18 cellular contexts compared by ENCODE assay signal in genomic region chr21:44498965-44499560, GRCh38. TPM values are rescaled to one million over a fixed set of nuclear protein-coding genes. Genes with fewer than 3 reads are reported as not detected.
DNase-seq lines count a peak whose midpoint lies in the region; ATAC-seq and TF ChIP-seq lines count a peak whose summit lies in the region.
"Had no signal": no experiment of that assay in that cellular context is flagged by ENCODE, and none has a peak within 500 bp of the region (broad histone marks: within the 10 kb centered on the region; RNA-seq: fewer than 3 reads in every experiment).

No MANE protein-coding gene starts in this region.

- intact Hi-C loops in left colon (cut with DNase I, micrococcal nuclease) = no loop called here
- intact Hi-C loops in PC-9 (cut with micrococcal nuclease; ENCODE audit: unreplicated experiment) = no loop called here

- CTCF ChIA-PET in PC-9 (lab: Charles Lee) = no interaction called here

- no peak overlapping the region for H3K4me2 ChIP-seq in PC-9

- no peaks in the 10 kb centered on the region for H3K9me2 ChIP-seq in PC-9 (ENCODE audit: insufficient read depth)

- POLR2A ChIA-PET in PC-9 (lab: Charles Lee; ENCODE audit: unreplicated experiment) = no interaction called here

- no peak for TF ChIP-seq CTCF in PC-9 (conservative IDR thresholded peaks at IDR 0.05)

- BruUV-seq in PC-9 (replicated peaks; lab: Mats Ljungman, UMichigan) = no TSS peak

- no peak overlapping the region for H2AFZ ChIP-seq in PC-9

- H3K4me1 ChIP-seq in PC-9 (replicated peaks; ENCODE audit: insufficient read depth) = no peaks in the 10 kb centered on the region
- H3K4me1 ChIP-seq: HAP-1 had no signal

- H3K36me3 ChIP-seq in PC-9 (ENCODE audit: low read depth) = no peaks in the 10 kb centered on the region
- H3K36me3 ChIP-seq: HAP-1 had no signal

- no peaks in the 10 kb centered on the region for H3F3A ChIP-seq in PC-9 (ENCODE audit: insufficient read depth, low read depth)

- ATAC-seq in left colon = peak; percentile 88

- H3K79me2 ChIP-seq in PC-9 (ENCODE audit: low read depth) = no peaks in the 10 kb centered on the region

- peaks cover 93% of the 10 kb centered on the region for H3K27me3 ChIP-seq in PC-9 (ENCODE audit: insufficient read depth, low read depth)

- no peaks in the 10 kb centered on the region for H3K9me3 ChIP-seq in PC-9 (ENCODE audit: insufficient read depth, low read depth)
- H3K9me3 ChIP-seq: HAP-1 had no signal

- H3K4me3 ChIP-seq in PC-9 = no peak overlapping the region
- H3K4me3 ChIP-seq: HAP-1 had no signal

- no peak overlapping the region for H3K27ac ChIP-seq in PC-9

- DNase-seq in DMS79 treated with DMSO at 0.1 percent for 48 hours (lab: John Stamatoyannopoulos, UW) (peak; percentile 58), DMS79 (lab: John Stamatoyannopoulos, UW) (no peak), COR-L47 (lab: John Stamatoyannopoulos, UW) (peak; percentile 17), NCI-H748 treated with DMSO at 0.1 percent for 48 hours (lab: John Stamatoyannopoulos, UW) (peak; percentile 39), left colon (peak in 1 of 2 donors; percentile 54), NCI-H510A (lab: John Stamatoyannopoulos, UW) (no peak), SW480 (ENCODE audit: low spot score) (no peak), PC-9 (no peak)
- DNase-seq: 8988T; CD4-positive, CD25-positive, alpha-beta regulatory T cell; Karpas-422; NCI-H2171 treated with DMSO at 0.1 percent for 48 hours; SW 1271 had no signal

- H4K20me1 ChIP-seq in PC-9 (ENCODE audit: insufficient read depth) = no peaks in the 10 kb centered on the region

RNA-seq across cellular contexts. Expression of gene KRTAP10-1, which starts 40.9 kb away (rescaled TPM):
- not detected for total RNA-seq in left colon
- total RNA-seq in PC-9 (2021) = not detected in 2 replicates
- total RNA-seq: B cell; CD4-positive, CD25-positive, alpha-beta regulatory T cell; MCF 10A; NCI-H460; T-helper 2 cell treated with Interferon-gamma antibody and Interleukin-4, amounts not matched to agents 100 ng/mL and 5 ng/mL, for 36 hours had no signal

RNA-seq across cellular contexts. Expression of gene LRRC3, which starts 43.8 kb away (rescaled TPM):
- 1 to 10 TPM; 2.5 to 3.5 TPM for total RNA-seq in left colon
- 0.35 and 0.48 TPM in 2 replicates for total RNA-seq in PC-9 (2021)
- total RNA-seq: MCF 10A had no signal

RNA-seq across cellular contexts. Expression of gene KRTAP10-2, which starts 52.2 kb away (rescaled TPM):
- total RNA-seq in left colon (not detected), PC-9 (2021) (not detected in 2 replicates)
- total RNA-seq: B cell; CD4-positive, CD25-positive, alpha-beta regulatory T cell; MCF 10A; NCI-H460; T-helper 2 cell treated with Interferon-gamma antibody and Interleukin-4, amounts not matched to agents 100 ng/mL and 5 ng/mL, for 36 hours had no signal

RNA-seq across cellular contexts. Expression of gene KRTAP10-3, which starts 59.5 kb away (rescaled TPM):
- total RNA-seq in left colon = not detected
- not detected in 2 replicates for total RNA-seq in PC-9 (2021)
- total RNA-seq: B cell; CD4-positive, CD25-positive, alpha-beta regulatory T cell; MCF 10A; NCI-H460; T-helper 2 cell treated with Interferon-gamma antibody and Interleukin-4, amounts not matched to agents 100 ng/mL and 5 ng/mL, for 36 hours had no signal

Comparison
In these comparisons a context has a peak if more than half of its experiments do, and no peak if none do; other contexts are left out.
1. DNase-seq: peak in DMS79 treated with DMSO at 0.1 percent for 48 hours (single experiment), COR-L47 (single experiment) and NCI-H748 treated with DMSO at 0.1 percent for 48 hours (single experiment); none in DMS79 (single experiment), NCI-H510A (single experiment), SW480 (single experiment) and PC-9 (0 of 2).